19 cellular contexts compared by ENCODE assay signal in the genomic region with DNA sequence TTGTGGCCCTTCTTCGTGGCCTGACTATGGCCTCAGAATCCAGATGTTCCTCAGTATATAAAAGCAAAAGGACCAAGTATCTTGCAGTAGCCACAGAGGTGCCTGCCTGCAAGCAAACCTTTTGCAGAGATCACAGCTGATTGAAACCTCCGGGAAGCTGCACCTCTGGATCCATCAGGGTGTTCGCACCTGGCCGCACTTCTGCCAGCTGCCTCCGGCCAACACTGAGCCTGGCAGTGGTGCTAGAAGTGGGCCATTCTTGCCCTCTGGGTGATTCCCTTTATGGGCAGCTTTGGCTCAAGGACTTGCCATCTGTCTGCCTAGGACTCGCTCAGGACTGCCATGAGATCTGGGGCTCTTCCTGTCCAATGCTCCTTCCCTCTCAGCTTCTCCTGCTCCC.
"Had no signal": no experiment of that assay in that cellular context is flagged by ENCODE, and none has a peak within 500 bp of the region (broad histone marks: within the 10 kb centered on the region; RNA-seq: fewer than 3 reads in every experiment).

No MANE protein-coding gene starts in this region.

- H3K27ac ChIP-seq: lower lobe of right lung had no signal

- DNase-seq: activated B cell treated with CpG ODN at 0.5 μM for 24 hours; activated CD4-positive, alpha-beta T cell treated with anti-CD3 and anti-CD28 coated beads for 36 hours; activated CD4-positive, alpha-beta T cell treated with anti-CD3 and anti-CD28 coated beads, Interleukin-2, amount 50 U/mL, for 4 hours; activated naive CD4-positive, alpha-beta T cell treated with Interleukin-2 at 50 U/mL for 16 hours; activated naive CD8-positive, alpha-beta T cell treated with anti-CD3 and anti-CD28 coated beads for 36 hours; activated T-cell treated with anti-CD3 and anti-CD28 coated beads, Interleukin-2, amount 50 U/mL, for 48 hours; effector memory CD4-positive, alpha-beta T cell; esophagus squamous epithelium; kidney; lower lobe of right lung; naive thymus-derived CD4-positive, alpha-beta T cell; retina; spleen; stimulated activated CD4-positive, alpha-beta T cell treated with anti-CD3 and anti-CD28 coated beads, Interleukin-4, amount 100 ng/mL, for 24 hours; stimulated activated naive CD4-positive, alpha-beta T cell treated with Interleukin-2 at 50 U/mL for 16 hours; T1000 had no signal

- H3K9me3 Mint-ChIP-seq: activated B cell treated with CpG ODN at 0.5 μM for 24 hours; activated naive CD8-positive, alpha-beta T cell treated with anti-CD3 and anti-CD28 coated beads for 36 hours; central memory CD8-positive, alpha-beta T cell; neural crest cell; T-helper 1 cell treated with Interleukin-12 subunit alpha and Interleukin-12 subunit beta and Interleukin-4 antibody, amounts not matched to agents 30 μg/mL and 1 μg/mL, for 36 hours had no signal

- H3K27me3 ChIP-seq: esophagus squamous epithelium, spleen had no signal

- ATAC-seq: activated CD4-positive, alpha-beta T cell treated with anti-CD3 and anti-CD28 coated beads for 36 hours; lower lobe of right lung; naive thymus-derived CD4-positive, alpha-beta T cell had no signal

- H3K36me3 Mint-ChIP-seq: activated naive CD8-positive, alpha-beta T cell treated with anti-CD3 and anti-CD28 coated beads for 36 hours; naive thymus-derived CD4-positive, alpha-beta T cell had no signal

- H3K27ac Mint-ChIP-seq: activated B cell treated with CpG ODN at 0.5 μM for 24 hours; activated CD4-positive, alpha-beta T cell treated with anti-CD3 and anti-CD28 coated beads for 36 hours; activated naive CD8-positive, alpha-beta T cell treated with anti-CD3 and anti-CD28 coated beads for 36 hours; naive thymus-derived CD4-positive, alpha-beta T cell; T-helper 1 cell treated with Interleukin-12 subunit alpha and Interleukin-12 subunit beta and Interleukin-4 antibody, amounts not matched to agents 30 μg/mL and 1 μg/mL, for 36 hours had no signal

- H3K4me3 ChIP-seq: esophagus squamous epithelium, lower lobe of right lung, spleen had no signal

- H3K4me3 Mint-ChIP-seq: activated B cell treated with CpG ODN at 0.5 μM for 24 hours; activated CD4-positive, alpha-beta T cell treated with anti-CD3 and anti-CD28 coated beads for 36 hours; activated naive CD8-positive, alpha-beta T cell treated with anti-CD3 and anti-CD28 coated beads for 36 hours; central memory CD8-positive, alpha-beta T cell; naive thymus-derived CD4-positive, alpha-beta T cell; neural crest cell; T-helper 1 cell treated with Interleukin-12 subunit alpha and Interleukin-12 subunit beta and Interleukin-4 antibody, amounts not matched to agents 30 μg/mL and 1 μg/mL, for 36 hours had no signal

- H3K4me1 Mint-ChIP-seq: activated CD4-positive, alpha-beta T cell treated with anti-CD3 and anti-CD28 coated beads for 36 hours; activated naive CD8-positive, alpha-beta T cell treated with anti-CD3 and anti-CD28 coated beads for 36 hours; central memory CD8-positive, alpha-beta T cell had no signal

- H3K36me3 ChIP-seq: esophagus squamous epithelium, lower lobe of right lung, spleen had no signal

- H3K9me3 ChIP-seq: esophagus squamous epithelium, lower lobe of right lung, spleen had no signal
